Comparison of ENCODE assay signal across 8 cellular contexts in the genomic region with DNA sequence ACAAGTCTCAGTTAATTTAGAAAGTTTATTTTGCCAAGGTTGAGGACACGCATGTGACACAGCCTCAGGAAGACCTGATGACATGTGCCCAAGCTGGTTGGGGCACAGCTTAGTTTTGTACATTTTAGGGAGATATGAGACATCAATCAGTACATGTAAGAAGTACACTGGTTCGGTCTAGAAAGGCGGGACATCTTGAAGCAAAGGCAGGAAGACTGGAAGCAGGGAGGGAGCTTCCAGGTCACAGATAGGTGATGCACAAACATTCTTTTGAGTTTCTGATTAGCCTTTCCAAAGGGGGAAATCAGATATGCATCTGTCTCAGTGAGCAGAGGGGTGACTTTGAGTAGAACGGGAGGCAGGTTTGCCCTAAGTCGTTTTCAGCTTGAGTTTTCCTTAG.
"Had no signal": no experiment of that assay in that cellular context is flagged by ENCODE, and none has a peak within 500 bp of the region (broad histone marks: within the 10 kb centered on the region; RNA-seq: fewer than 3 reads in every experiment).

No MANE protein-coding gene starts in this region.

- ATAC-seq: GM12878 had no signal

- DNase-seq: GDM1, GF-D8 had no signal

- FAIRE-seq: G401.6, GM12878, GM12891, GM12892, GM18507, GM19239 had no signal

- H3K4me3 ChIP-seq: GM12878 had no signal
